Comparison of ENCODE assay signal across 1 cellular context in the genomic region with DNA sequence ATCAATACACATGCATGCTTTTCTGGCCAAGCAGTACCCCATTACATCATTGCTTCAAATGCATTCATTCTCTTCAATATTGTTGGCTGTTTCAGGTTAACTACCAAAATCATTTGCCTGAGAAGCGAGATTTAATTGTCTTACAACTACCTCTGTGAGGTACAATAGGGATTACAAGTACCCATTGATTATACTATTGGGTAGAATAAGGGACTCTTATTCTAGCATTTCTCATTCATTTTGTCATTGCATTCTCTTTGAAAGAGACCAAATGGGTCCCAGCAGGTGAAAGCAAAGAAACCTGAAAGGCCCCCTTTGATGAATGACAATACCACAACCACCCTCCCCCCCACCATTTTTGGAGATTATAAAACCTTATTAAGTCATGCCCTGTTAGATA.
TF ChIP-seq lines count a peak whose summit lies in the region.

No MANE protein-coding gene starts in this region.

TF ChIP-seq in GM12891, 5 proteins besides CTCF, POLR2A, EP300 and RAD21:
- no peak for TF ChIP-seq POU2F2 (IDR thresholded peaks at IDR 0.05; ENCODE audit: low read depth, low read length)
